ENCODE assay signal across 21 cellular contexts in the genomic region with DNA sequence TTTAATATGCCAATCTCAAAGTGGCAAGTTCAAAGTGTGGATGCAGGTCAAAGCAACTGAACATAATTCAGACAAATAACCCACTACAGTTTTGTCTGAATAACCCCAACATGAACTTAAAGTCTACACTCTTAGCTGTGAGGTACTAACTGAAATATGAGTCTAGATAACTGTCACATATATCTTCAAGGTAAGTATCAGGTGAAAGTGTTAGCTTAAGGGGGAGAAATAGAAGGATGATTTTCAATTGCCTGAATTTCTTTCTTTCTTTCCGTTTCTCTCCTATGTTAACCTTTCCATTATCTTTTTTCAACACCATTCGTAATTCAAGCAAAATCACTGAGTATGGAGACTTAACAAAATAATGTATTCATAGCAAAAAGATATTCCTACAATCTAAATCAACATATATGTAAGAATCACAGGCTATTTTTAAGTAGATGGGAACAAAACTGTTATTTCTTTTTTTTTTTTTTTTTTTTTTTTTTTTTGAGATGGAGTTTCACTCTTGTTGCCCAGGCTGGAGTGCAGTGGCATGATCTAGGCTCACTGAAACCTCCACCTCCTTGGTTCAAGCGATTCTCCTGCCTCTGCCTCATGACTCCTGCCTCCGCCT. TPM values are rescaled to one million over a fixed set of nuclear protein-coding genes. Genes with fewer than 3 reads are reported as not detected.
A peak's percentile ranks its signal among the peaks of the same experiment; 100 is the strongest.
DNase-seq lines count a peak whose midpoint lies in the region; ATAC-seq, FAIRE-seq and TF ChIP-seq lines count a peak whose summit lies in the region.
"Had no signal": no experiment of that assay in that cellular context is flagged by ENCODE, and none has a peak within 500 bp of the region (broad histone marks: within the 10 kb centered on the region; RNA-seq: fewer than 3 reads in every experiment).

No MANE protein-coding gene starts in this region.

- H3K4me3 ChIP-seq in smooth muscle cell, result no peak overlapping the region
- H3K4me3 ChIP-seq: MG63 had no signal

- POLR2A ChIA-PET in RWPE1 (lab: Yijun Ruan, JAX; ENCODE audit: low non-redundant PET), result no interaction called here
- POLR2A ChIA-PET in activated CD4-positive, alpha-beta T cell treated with anti-CD3 and anti-CD28 coated beads for 36 hours (lab: Charles Lee), result no interaction called here

- no peak overlapping the region for H2AFZ ChIP-seq in smooth muscle cell (ENCODE audit: low read depth)

- peaks cover 4% of the 10 kb centered on the region for H3K9me3 Mint-ChIP-seq in glutamatergic neuron (ENCODE audit: unreplicated experiment)
- no peaks in the 10 kb centered on the region for H3K9me3 Mint-ChIP-seq in activated CD4-positive, alpha-beta T cell treated with anti-CD3 and anti-CD28 coated beads for 36 hours (ENCODE audit: low read depth)
- H3K9me3 Mint-ChIP-seq: activated CD4-positive, alpha-beta T cell treated with anti-CD3 and anti-CD28 coated beads, Interleukin-2, amount 10 ng/mL, durations not matched to agents 24 days and 14 days; CD4-positive, CD25-positive, alpha-beta regulatory T cell; T-helper 2 cell treated with Interferon-gamma antibody and Interleukin-4, amounts not matched to agents 5 μg/mL and 100 μg/mL, for 36 hours had no signal

- peak overlapping the region; percentile 81 for H3K4me2 ChIP-seq in smooth muscle cell

- H4K20me1 ChIP-seq in smooth muscle cell (ENCODE audit: low read depth), result peaks cover 20% of the 10 kb centered on the region

- ATAC-seq in activated CD4-positive, alpha-beta T cell treated with anti-CD3 and anti-CD28 coated beads for 36 hours, result no peak
- no peak for ATAC-seq in left colon

- no peak for DNase-seq in RWPE1 (ENCODE audit: low spot score)
- DNase-seq in glutamatergic neuron, result no peak
- no peak for DNase-seq in smooth muscle cell (lab: John Stamatoyannopoulos, UW; ENCODE audit: unreplicated experiment)
- DNase-seq in NCI-H69 (lab: John Stamatoyannopoulos, UW), result no peak
- DNase-seq in NCI-H748 treated with DMSO at 0.1 percent for 48 hours (lab: John Stamatoyannopoulos, UW), result no peak
- no peak for DNase-seq in activated CD4-positive, alpha-beta T cell treated with anti-CD3 and anti-CD28 coated beads for 36 hours
- DNase-seq in left colon, result no peak
- DNase-seq: activated CD4-positive, alpha-beta T cell treated with anti-CD3 and anti-CD28 coated beads, Interleukin-2, amount 10 ng/mL, durations not matched to agents 24 days and 14 days; activated naive CD4-positive, alpha-beta T cell treated with Interleukin-2 at 50 U/mL for 16 hours; activated T-cell treated with anti-CD3 and anti-CD28 coated beads, Interleukin-2, amount 50 U/mL, for 48 hours; CD4-positive, CD25-positive, alpha-beta regulatory T cell; NCI-H1436; NCI-H2107; NCI-H510A treated with DMSO at 0.1 percent for 48 hours; nucleus accumbens; small intestine; stimulated activated CD4-positive, alpha-beta T cell treated with anti-CD3 and anti-CD28 coated beads, Interleukin-2, amount 100 ng/mL, for 24 hours had no signal

- FAIRE-seq in G401.6 (lab: Jason Lieb, UNC), result peak; percentile 15
- FAIRE-seq: keratinocyte, small intestine had no signal

- peaks cover 29% of the 10 kb centered on the region for H3K4me1 Mint-ChIP-seq in glutamatergic neuron (ENCODE audit: low read depth, unreplicated experiment)
- H3K4me1 Mint-ChIP-seq in activated CD4-positive, alpha-beta T cell treated with anti-CD3 and anti-CD28 coated beads for 36 hours, result peaks cover 20% of the 10 kb centered on the region

- peaks cover 17% of the 10 kb centered on the region for H3F3A ChIP-seq in smooth muscle cell (ENCODE audit: low read depth)

- H3K4me3 Mint-ChIP-seq in glutamatergic neuron (ENCODE audit: unreplicated experiment), result no peak overlapping the region
- H3K4me3 Mint-ChIP-seq in activated CD4-positive, alpha-beta T cell treated with anti-CD3 and anti-CD28 coated beads for 36 hours, result no peak overlapping the region
- H3K4me3 Mint-ChIP-seq: activated CD4-positive, alpha-beta T cell treated with anti-CD3 and anti-CD28 coated beads, Interleukin-2, amount 10 ng/mL, durations not matched to agents 24 days and 14 days; CD4-positive, CD25-positive, alpha-beta regulatory T cell; T-helper 2 cell treated with Interferon-gamma antibody and Interleukin-4, amounts not matched to agents 5 μg/mL and 100 μg/mL, for 36 hours had no signal

- H3K27me3 Mint-ChIP-seq in glutamatergic neuron (ENCODE audit: unreplicated experiment), result peaks cover 6% of the 10 kb centered on the region
- H3K27me3 Mint-ChIP-seq in activated CD4-positive, alpha-beta T cell treated with anti-CD3 and anti-CD28 coated beads for 36 hours, result no peaks in the 10 kb centered on the region
- H3K27me3 Mint-ChIP-seq: activated CD4-positive, alpha-beta T cell treated with anti-CD3 and anti-CD28 coated beads, Interleukin-2, amount 10 ng/mL, durations not matched to agents 24 days and 14 days; CD4-positive, CD25-positive, alpha-beta regulatory T cell had no signal

- H3K4me1 ChIP-seq in smooth muscle cell (ENCODE audit: low read depth), result peaks cover 15% of the 10 kb centered on the region

- peak overlapping the region; percentile 29 for H3K27ac Mint-ChIP-seq in glutamatergic neuron (ENCODE audit: unreplicated experiment)
- H3K27ac Mint-ChIP-seq in activated CD4-positive, alpha-beta T cell treated with anti-CD3 and anti-CD28 coated beads for 36 hours, result no peak overlapping the region
- H3K27ac Mint-ChIP-seq: activated CD4-positive, alpha-beta T cell treated with anti-CD3 and anti-CD28 coated beads, Interleukin-2, amount 10 ng/mL, durations not matched to agents 24 days and 14 days; CD4-positive, CD25-positive, alpha-beta regulatory T cell; T-helper 2 cell treated with Interferon-gamma antibody and Interleukin-4, amounts not matched to agents 5 μg/mL and 100 μg/mL, for 36 hours had no signal

- H3K9ac ChIP-seq in smooth muscle cell (ENCODE audit: low read depth), result no peak overlapping the region

- TF ChIP-seq CTCF in RWPE1 (conservative IDR thresholded peaks at IDR 0.05; ENCODE audit: low read depth) (no peak), glutamatergic neuron (IDR thresholded peaks at IDR 0.05; ENCODE audit: partially characterized antibody, unreplicated experiment) (no peak), smooth muscle cell (IDR thresholded peaks at IDR 0.05; ENCODE audit: borderline replicate concordance, insufficient read depth, poor library complexity, severe bottlenecking) (no peak)

- CTCF ChIA-PET in RWPE1 (lab: Yijun Ruan, JAX), result no interaction called here
- CTCF ChIA-PET in activated CD4-positive, alpha-beta T cell treated with anti-CD3 and anti-CD28 coated beads for 36 hours (lab: Charles Lee), result interaction anchor here (1.5 to 1.6 kb wide), 2 partner anchors 10 to 227 kb away, joined by 4 to 5 read pairs; no protein-coding TSS in a partner anchor

- no peaks in the 10 kb centered on the region for H3K9me3 ChIP-seq in smooth muscle cell (replicated peaks; ENCODE audit: low read depth)
- H3K9me3 ChIP-seq: MG63 had no signal

- no peaks in the 10 kb centered on the region for H3K27me3 ChIP-seq in smooth muscle cell (ENCODE audit: low read depth)
- H3K27me3 ChIP-seq: MG63 had no signal

- peak overlapping the region; percentile 79 for H3K27ac ChIP-seq in RWPE1
- peak overlapping the region; percentile 96 for H3K27ac ChIP-seq in smooth muscle cell (ENCODE audit: low read depth)

- H3K36me3 Mint-ChIP-seq in glutamatergic neuron (ENCODE audit: unreplicated experiment), result peaks cover 4% of the 10 kb centered on the region
- H3K36me3 Mint-ChIP-seq in activated CD4-positive, alpha-beta T cell treated with anti-CD3 and anti-CD28 coated beads for 36 hours (ENCODE audit: low read depth), result peaks cover 12% of the 10 kb centered on the region
- H3K36me3 Mint-ChIP-seq: CD4-positive, CD25-positive, alpha-beta regulatory T cell had no signal

- intact Hi-C loops in activated CD4-positive, alpha-beta T cell treated with anti-CD3 and anti-CD28 coated beads for 36 hours (cut with DNase I, micrococcal nuclease), result no loop called here
- intact Hi-C loops in left colon (cut with DNase I, micrococcal nuclease), result no loop called here

- 94% methylated on average over 4 of the region's 4 CpGs for WGBS in smooth muscle cell (ENCODE audit: low lambda C conversion rate)

- peaks cover 80% of the 10 kb centered on the region for H3K79me2 ChIP-seq in smooth muscle cell (ENCODE audit: low read depth)

- H3K36me3 ChIP-seq in smooth muscle cell (ENCODE audit: low read depth), result no peaks in the 10 kb centered on the region

RNA-seq across cellular contexts. Expression of a gene that starts 27.1 kb away (rescaled TPM):
- total RNA-seq in glutamatergic neuron (ENCODE audit: unreplicated experiment) (110 TPM), smooth muscle cell (132 and 173 TPM in 2 replicates), left colon (10 to 100 TPM; 56.1 to 75.0 TPM)
- polyA plus RNA-seq in smooth muscle cell, result 28.5 and 52.5 TPM in 2 replicates
- 10 to 100 TPM; 41.5 to 42.5 TPM for total RNA-seq in activated CD4-positive, alpha-beta T cell treated with anti-CD3 and anti-CD28 coated beads for 36 hours

RNA-seq across cellular contexts. Expression of a gene that starts 28.3 kb away (rescaled TPM):
- total RNA-seq in glutamatergic neuron (ENCODE audit: unreplicated experiment), result 47.1 TPM
- 77.2 and 80.4 TPM in 2 replicates for total RNA-seq in smooth muscle cell
- 38.8 and 42.3 TPM in 2 replicates for polyA plus RNA-seq in smooth muscle cell
- 10 to 100 TPM; 15.9 to 20.9 TPM for total RNA-seq in activated CD4-positive, alpha-beta T cell treated with anti-CD3 and anti-CD28 coated beads for 36 hours
- 10 to 100 TPM; 44.8 to 56.4 TPM for total RNA-seq in left colon
